In genomic region chr6:1812487-1812886, GRCh38 we compare ENCODE assay signal across 1 cellular context.
TF ChIP-seq lines count a peak whose summit lies in the region.

No MANE protein-coding gene starts in this region.

TF ChIP-seq in GM23338, 12 proteins besides CTCF, POLR2A, EP300 and RAD21:
- TF ChIP-seq, protein P1, sequence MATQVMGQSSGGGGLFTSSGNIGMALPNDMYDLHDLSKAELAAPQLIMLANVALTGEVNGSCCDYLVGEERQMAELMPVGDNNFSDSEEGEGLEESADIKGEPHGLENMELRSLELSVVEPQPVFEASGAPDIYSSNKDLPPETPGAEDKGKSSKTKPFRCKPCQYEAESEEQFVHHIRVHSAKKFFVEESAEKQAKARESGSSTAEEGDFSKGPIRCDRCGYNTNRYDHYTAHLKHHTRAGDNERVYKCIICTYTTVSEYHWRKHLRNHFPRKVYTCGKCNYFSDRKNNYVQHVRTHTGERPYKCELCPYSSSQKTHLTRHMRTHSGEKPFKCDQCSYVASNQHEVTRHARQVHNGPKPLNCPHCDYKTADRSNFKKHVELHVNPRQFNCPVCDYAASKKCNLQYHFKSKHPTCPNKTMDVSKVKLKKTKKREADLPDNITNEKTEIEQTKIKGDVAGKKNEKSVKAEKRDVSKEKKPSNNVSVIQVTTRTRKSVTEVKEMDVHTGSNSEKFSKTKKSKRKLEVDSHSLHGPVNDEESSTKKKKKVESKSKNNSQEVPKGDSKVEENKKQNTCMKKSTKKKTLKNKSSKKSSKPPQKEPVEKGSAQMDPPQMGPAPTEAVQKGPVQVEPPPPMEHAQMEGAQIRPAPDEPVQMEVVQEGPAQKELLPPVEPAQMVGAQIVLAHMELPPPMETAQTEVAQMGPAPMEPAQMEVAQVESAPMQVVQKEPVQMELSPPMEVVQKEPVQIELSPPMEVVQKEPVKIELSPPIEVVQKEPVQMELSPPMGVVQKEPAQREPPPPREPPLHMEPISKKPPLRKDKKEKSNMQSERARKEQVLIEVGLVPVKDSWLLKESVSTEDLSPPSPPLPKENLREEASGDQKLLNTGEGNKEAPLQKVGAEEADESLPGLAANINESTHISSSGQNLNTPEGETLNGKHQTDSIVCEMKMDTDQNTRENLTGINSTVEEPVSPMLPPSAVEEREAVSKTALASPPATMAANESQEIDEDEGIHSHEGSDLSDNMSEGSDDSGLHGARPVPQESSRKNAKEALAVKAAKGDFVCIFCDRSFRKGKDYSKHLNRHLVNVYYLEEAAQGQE (IDR thresholded peaks at IDR 0.05; ENCODE audit: unreplicated experiment): no peak
- TF ChIP-seq EZH2 (IDR thresholded peaks at IDR 0.05; ENCODE audit: low read depth, unreplicated experiment): no peak
- no peak for TF ChIP-seq ZNF331 (CRISPR knock-in tag; IDR thresholded peaks at IDR 0.05; ENCODE audit: low read depth)
- no peak for TF ChIP-seq NANOG (IDR thresholded peaks at IDR 0.05; ENCODE audit: borderline replicate concordance)
- TF ChIP-seq ZNF114 (CRISPR knock-in tag; IDR thresholded peaks at IDR 0.05): no peak
- no peak for TF ChIP-seq STAT1 (IDR thresholded peaks at IDR 0.05; ENCODE audit: unreplicated experiment)
- TF ChIP-seq JUNB (IDR thresholded peaks at IDR 0.05; ENCODE audit: unreplicated experiment): no peak
- no peak for TF ChIP-seq EZH2phosphoT487 (IDR thresholded peaks at IDR 0.05; ENCODE audit: unreplicated experiment)
- TF ChIP-seq CREB1 (CRISPR knock-in tag; IDR thresholded peaks at IDR 0.05; ENCODE audit: low read depth): no peak
- TF ChIP-seq POLR2AphosphoS5 (IDR thresholded peaks at IDR 0.05; ENCODE audit: low read depth): no peak
- TF ChIP-seq ETS1 (IDR thresholded peaks at IDR 0.05): no peak
- no peak for TF ChIP-seq ZNF462 (CRISPR knock-in tag; IDR thresholded peaks at IDR 0.05)
